8 cellular contexts compared by ENCODE assay signal in genomic region chr7:16645593-16646426, GRCh38. TPM values are rescaled to one million over a fixed set of nuclear protein-coding genes. Genes with fewer than 3 reads are reported as not detected.
DNase-seq lines count a peak whose midpoint lies in the region; ATAC-seq and TF ChIP-seq lines count a peak whose summit lies in the region.

TSS of gene ANKMY2 (minus strand) at chr7:16645754. CDS start at chr7:16645573, 181 bp downstream.
TSS of gene BZW2 (plus strand) at chr7:16646181. CDS start at chr7:16665444, 19,263 bp downstream.

- peaks cover 5% of the 10 kb centered on the region for H3K36me3 Mint-ChIP-seq in activated CD4-positive, alpha-beta memory T cell treated with anti-CD3 and anti-CD28 coated beads, Interleukin-2, amount 10 ng/mL, durations not matched to agents 7 days and 5 days (ENCODE audit: low read depth)

- intact Hi-C loops in dorsolateral prefrontal cortex (cut with DNase I), result loop anchor here (2.0 to 5.0 kb wide), 2 partner anchors 224 to 225 kb away; partner anchors contain the start of gene CRPPA (in 2 of the 2)
- intact Hi-C loops in right lobe of liver (cut with DNase I), result no loop called here

- ATAC-seq in GM19452 (IDR thresholded peaks at IDR 0.05; ENCODE audit: unreplicated experiment), result peak; percentile 98
- ATAC-seq in HG03575 (IDR thresholded peaks at IDR 0.05; ENCODE audit: extremely low read depth, insufficient number of reproducible peaks, low FRiP score, unreplicated experiment), result peak; percentile 94
- peak; percentile 92 to 98 (median 95) for ATAC-seq in right lobe of liver

- DNase-seq in CD1c-positive myeloid dendritic cell (ENCODE audit: extremely low spot score) (peak; percentile 97), NCI-H82 (lab: John Stamatoyannopoulos, UW) (peak; percentile 97), dorsolateral prefrontal cortex (peak; percentile 89 to 96 (median 94)), right lobe of liver (peak; percentile 96 to 98 (median 97))
- peak; percentile 94 for DNase-seq in activated CD4-positive, alpha-beta memory T cell treated with anti-CD3 and anti-CD28 coated beads, Interleukin-2, amount 10 ng/mL, durations not matched to agents 7 days and 5 days
- DNase-seq in stimulated activated CD4-positive, alpha-beta T cell treated with anti-CD3 and anti-CD28 coated beads, Interleukin-4, amount 100 ng/mL, for 24 hours, result peak; percentile 92

- peak in 33 of 56 donors; percentile 6 to 53 (median 26) for TF ChIP-seq CTCF in dorsolateral prefrontal cortex (IDR thresholded peaks at IDR 0.05 in 54 of 56, conservative IDR thresholded peaks at IDR 0.05 in 2 of 56; ENCODE audit: low read depth in 1 of 56, partially characterized antibody in 56 of 56)
- peak in 3 of 4 donors; percentile 13 to 27 (median 21) for TF ChIP-seq CTCF in right lobe of liver (IDR thresholded peaks at IDR 0.05)

- peak within 1 kb of the TSS; percentile 86 to 100 (median 97) for H3K27ac ChIP-seq in dorsolateral prefrontal cortex
- H3K27ac ChIP-seq in right lobe of liver, result peak within 1 kb of the TSS; percentile 81 to 98 (median 98)

- peaks cover 0 to 8% (median 4%) of the 10 kb centered on the region in 4 donors for H3K4me1 ChIP-seq in right lobe of liver

- POLR2A ChIA-PET in activated CD4-positive, alpha-beta memory T cell treated with anti-CD3 and anti-CD28 coated beads, Interleukin-2, amount 10 ng/mL, durations not matched to agents 7 days and 5 days (lab: Charles Lee), result interaction anchor here (0.7 to 2.6 kb wide), 17 partner anchors 9 to 616 kb away, joined by 3 to 24 read pairs (median 4); partner anchors contain the start of gene CRPPA

- no peaks in the 10 kb centered on the region for H3K27me3 Mint-ChIP-seq in activated CD4-positive, alpha-beta memory T cell treated with anti-CD3 and anti-CD28 coated beads, Interleukin-2, amount 10 ng/mL, durations not matched to agents 7 days and 5 days

- peak within 1 kb of the TSS; percentile 90 for H3K4me3 Mint-ChIP-seq in activated CD4-positive, alpha-beta memory T cell treated with anti-CD3 and anti-CD28 coated beads, Interleukin-2, amount 10 ng/mL, durations not matched to agents 7 days and 5 days

- whole genome bisulfite sequencing in right lobe of liver (ENCODE audit: insufficient coverage, low coverage, low lambda C conversion rate, missing lambda C conversion rate), result 0% methylated on average over 8 of the region's 68 CpGs

- TF ChIP-seq POLR2A in right lobe of liver (IDR thresholded peaks at IDR 0.05), result peak; percentile 99

- peaks cover 48% of the 10 kb centered on the region for H3K4me1 Mint-ChIP-seq in activated CD4-positive, alpha-beta memory T cell treated with anti-CD3 and anti-CD28 coated beads, Interleukin-2, amount 10 ng/mL, durations not matched to agents 7 days and 5 days

- no peaks in the 10 kb centered on the region for H3K27me3 ChIP-seq in dorsolateral prefrontal cortex
- no peaks in the 10 kb centered on the region for H3K27me3 ChIP-seq in right lobe of liver

- no peaks in the 10 kb centered on the region for H3K36me3 ChIP-seq in right lobe of liver

- H3K9me3 ChIP-seq in right lobe of liver, result no peaks in the 10 kb centered on the region

- peak within 1 kb of the TSS; percentile 86 for H3K27ac Mint-ChIP-seq in activated CD4-positive, alpha-beta memory T cell treated with anti-CD3 and anti-CD28 coated beads, Interleukin-2, amount 10 ng/mL, durations not matched to agents 7 days and 5 days

- H3K9me3 Mint-ChIP-seq in activated CD4-positive, alpha-beta memory T cell treated with anti-CD3 and anti-CD28 coated beads, Interleukin-2, amount 10 ng/mL, durations not matched to agents 7 days and 5 days, result no peaks in the 10 kb centered on the region

- CTCF ChIA-PET in activated CD4-positive, alpha-beta memory T cell treated with anti-CD3 and anti-CD28 coated beads, Interleukin-2, amount 10 ng/mL, durations not matched to agents 7 days and 5 days (lab: Charles Lee), result interaction anchor here (0.7 to 1.6 kb wide), 5 partner anchors 9 to 226 kb away, joined by 3 read pairs; no protein-coding TSS in a partner anchor

- H3K4me3 ChIP-seq in dorsolateral prefrontal cortex, result peak within 1 kb of the TSS; percentile 58 to 100 (median 94)
- peak within 1 kb of the TSS; percentile 88 to 96 (median 95) for H3K4me3 ChIP-seq in right lobe of liver

RNA-seq across cellular contexts. Expression of gene ANKMY2, which starts in this region (rescaled TPM):
- 10 to 100 TPM; 11.7 to 12.3 TPM for total RNA-seq in activated CD4-positive, alpha-beta memory T cell treated with anti-CD3 and anti-CD28 coated beads, Interleukin-2, amount 10 ng/mL, durations not matched to agents 7 days and 5 days
- total RNA-seq in dorsolateral prefrontal cortex (10 to 100 TPM; 19.4 to 57.2 (median 37.9) TPM), right lobe of liver (1 to 10 TPM; 4.2 to 7.1 (median 4.7) TPM)

RNA-seq across cellular contexts. Expression of gene BZW2, which starts in this region (rescaled TPM):
- total RNA-seq in activated CD4-positive, alpha-beta memory T cell treated with anti-CD3 and anti-CD28 coated beads, Interleukin-2, amount 10 ng/mL, durations not matched to agents 7 days and 5 days, result 10 to 100 TPM; 33.4 to 33.6 TPM
- total RNA-seq in dorsolateral prefrontal cortex (10 to 100 TPM; 10.3 to 36.8 (median 24.1) TPM), right lobe of liver (10 to 100 TPM in 5 of 6 experiments, 1 to 10 TPM in 1; 9.6 to 25.3 (median 12.1) TPM)

Comparison
In these comparisons a context has a peak if more than half of its experiments do, and no peak if none do; other contexts are left out.
1. Peak in every context shown above with its lines: DNase-seq, ATAC-seq, H3K4me3 ChIP-seq and H3K27ac ChIP-seq.
2. intact Hi-C loops: an anchor here in dorsolateral prefrontal cortex (2.0 to 5.0 kb wide); none called in right lobe of liver.